Comparison of ENCODE assay signal across 1 cellular context in the genomic region with DNA sequence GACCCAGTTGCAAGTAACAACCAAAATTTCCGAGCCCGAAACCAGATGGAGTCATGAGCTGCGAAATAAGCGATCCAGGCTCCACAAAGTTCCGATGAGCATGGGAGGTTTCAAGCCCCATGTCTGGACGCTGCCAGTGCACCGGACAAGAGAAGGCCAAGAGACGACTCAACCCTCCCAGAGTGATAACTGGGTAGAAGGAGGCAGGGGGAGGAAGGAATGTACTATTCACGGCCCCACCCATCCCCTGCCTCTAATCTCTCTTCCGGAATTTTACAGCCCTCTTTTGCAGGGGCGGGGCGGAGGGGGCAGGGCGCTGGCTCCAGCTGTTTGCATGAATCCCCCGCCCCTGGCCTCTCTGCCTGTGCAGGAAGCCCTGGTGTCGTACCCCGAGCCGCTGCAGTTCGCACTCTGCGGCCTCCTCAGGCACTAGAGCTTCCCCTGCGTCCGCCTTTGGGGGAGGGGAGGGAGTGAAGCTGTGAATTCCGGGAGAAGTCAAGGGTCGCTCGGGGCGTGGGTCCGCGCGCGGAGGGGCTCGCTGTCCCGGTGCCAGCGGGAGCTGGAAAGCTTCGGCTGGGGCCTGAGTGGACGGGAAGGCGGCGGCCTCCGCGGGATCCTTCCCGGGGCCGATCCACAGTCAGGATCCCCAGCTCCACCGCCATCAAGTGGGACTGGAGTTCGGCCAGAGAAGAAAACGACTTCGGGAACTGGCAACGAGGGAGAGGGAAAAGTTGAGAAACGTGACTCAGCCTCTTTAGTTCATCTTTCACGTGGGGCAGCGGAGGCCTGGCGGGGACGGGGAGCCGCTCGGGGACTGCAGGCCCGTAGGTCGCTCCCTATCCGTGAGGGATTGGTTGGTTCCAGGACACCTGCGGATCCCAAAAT.
TF ChIP-seq lines count a peak whose summit lies in the region.

No MANE protein-coding gene starts in this region.

TF ChIP-seq in HEK293, 187 proteins besides CTCF, POLR2A, EP300 and RAD21 (continued from another document and continues in another):
- TF ChIP-seq, protein P1, sequence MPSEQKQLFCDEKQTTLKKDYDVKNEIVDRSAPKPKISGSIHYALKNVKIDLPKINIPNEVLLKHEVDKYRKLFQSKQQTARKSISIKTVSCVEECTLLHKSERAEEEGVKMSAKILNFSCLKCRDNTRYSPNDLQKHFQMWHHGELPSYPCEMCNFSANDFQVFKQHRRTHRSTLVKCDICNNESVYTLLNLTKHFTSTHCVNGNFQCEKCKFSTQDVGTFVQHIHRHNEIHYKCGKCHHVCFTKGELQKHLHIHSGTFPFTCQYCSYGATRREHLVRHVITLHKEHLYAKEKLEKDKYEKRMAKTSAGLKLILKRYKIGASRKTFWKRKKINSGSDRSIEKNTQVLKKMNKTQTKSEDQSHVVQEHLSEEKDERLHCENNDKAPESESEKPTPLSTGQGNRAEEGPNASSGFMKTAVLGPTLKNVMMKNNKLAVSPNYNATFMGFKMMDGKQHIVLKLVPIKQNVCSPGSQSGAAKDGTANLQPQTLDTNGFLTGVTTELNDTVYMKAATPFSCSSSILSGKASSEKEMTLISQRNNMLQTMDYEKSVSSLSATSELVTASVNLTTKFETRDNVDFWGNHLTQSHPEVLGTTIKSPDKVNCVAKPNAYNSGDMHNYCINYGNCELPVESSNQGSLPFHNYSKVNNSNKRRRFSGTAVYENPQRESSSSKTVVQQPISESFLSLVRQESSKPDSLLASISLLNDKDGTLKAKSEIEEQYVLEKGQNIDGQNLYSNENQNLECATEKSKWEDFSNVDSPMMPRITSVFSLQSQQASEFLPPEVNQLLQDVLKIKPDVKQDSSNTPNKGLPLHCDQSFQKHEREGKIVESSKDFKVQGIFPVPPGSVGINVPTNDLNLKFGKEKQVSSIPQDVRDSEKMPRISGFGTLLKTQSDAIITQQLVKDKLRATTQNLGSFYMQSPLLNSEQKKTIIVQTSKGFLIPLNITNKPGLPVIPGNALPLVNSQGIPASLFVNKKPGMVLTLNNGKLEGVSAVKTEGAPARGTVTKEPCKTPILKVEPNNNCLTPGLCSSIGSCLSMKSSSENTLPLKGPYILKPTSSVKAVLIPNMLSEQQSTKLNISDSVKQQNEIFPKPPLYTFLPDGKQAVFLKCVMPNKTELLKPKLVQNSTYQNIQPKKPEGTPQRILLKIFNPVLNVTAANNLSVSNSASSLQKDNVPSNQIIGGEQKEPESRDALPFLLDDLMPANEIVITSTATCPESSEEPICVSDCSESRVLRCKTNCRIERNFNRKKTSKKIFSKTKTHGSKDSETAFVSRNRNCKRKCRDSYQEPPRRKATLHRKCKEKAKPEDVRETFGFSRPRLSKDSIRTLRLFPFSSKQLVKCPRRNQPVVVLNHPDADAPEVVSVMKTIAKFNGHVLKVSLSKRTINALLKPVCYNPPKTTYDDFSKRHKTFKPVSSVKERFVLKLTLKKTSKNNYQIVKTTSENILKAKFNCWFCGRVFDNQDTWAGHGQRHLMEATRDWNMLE (tag by site-specific recombination; conservative IDR thresholded peaks at IDR 0.05; ENCODE audit: low read depth), result no peak
- TF ChIP-seq, protein P2, sequence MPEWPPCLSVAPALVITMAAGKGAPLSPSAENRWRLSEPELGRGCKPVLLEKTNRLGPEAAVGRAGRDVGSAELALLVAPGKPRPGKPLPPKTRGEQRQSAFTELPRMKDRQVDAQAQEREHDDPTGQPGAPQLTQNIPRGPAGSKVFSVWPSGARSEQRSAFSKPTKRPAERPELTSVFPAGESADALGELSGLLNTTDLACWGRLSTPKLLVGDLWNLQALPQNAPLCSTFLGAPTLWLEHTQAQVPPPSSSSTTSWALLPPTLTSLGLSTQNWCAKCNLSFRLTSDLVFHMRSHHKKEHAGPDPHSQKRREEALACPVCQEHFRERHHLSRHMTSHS (tag by site-specific recombination; IDR thresholded peaks at IDR 0.05), result no peak
- TF ChIP-seq ZNF311 (tag by site-specific recombination; IDR thresholded peaks at IDR 0.05; ENCODE audit: borderline replicate concordance) (no peak), RBAK (tag by site-specific recombination; IDR thresholded peaks at IDR 0.05) (no peak), ZNF626 (tag by site-specific recombination; IDR thresholded peaks at IDR 0.05) (no peak), ZNF791 (tag by site-specific recombination; IDR thresholded peaks at IDR 0.05) (no peak), GLIS1 (tag by site-specific recombination; IDR thresholded peaks at IDR 0.05) (peak; percentile 76), ZNF292 (tag by site-specific recombination; IDR thresholded peaks at IDR 0.05; ENCODE audit: borderline replicate concordance, low read depth) (no peak), ZSCAN16 (tag by site-specific recombination; IDR thresholded peaks at IDR 0.05) (no peak), ZNF610 (tag by site-specific recombination; IDR thresholded peaks at IDR 0.05; ENCODE audit: borderline replicate concordance) (no peak; the same call in 1 of the 2 replicates), OVOL3 (tag by site-specific recombination; IDR thresholded peaks at IDR 0.05) (no peak), ZNF214 (tag by site-specific recombination; IDR thresholded peaks at IDR 0.05; ENCODE audit: borderline replicate concordance) (no peak), ZNF501 (tag by site-specific recombination; IDR thresholded peaks at IDR 0.05) (peak; percentile 97), ZBTB7A (tag by site-specific recombination; IDR thresholded peaks at IDR 0.05; ENCODE audit: low read depth) (0 out of 2 replicates have a peak, but pooled peaks have one; percentile 45), ZNF37A (tag by site-specific recombination; IDR thresholded peaks at IDR 0.05) (no peak), TCF7L2 (IDR thresholded peaks at IDR 0.05; ENCODE audit: borderline replicate concordance, low read depth, low read length) (no peak), ZSCAN23 (tag by site-specific recombination; IDR thresholded peaks at IDR 0.05) (peak; percentile 81), ZFHX2 (tag by site-specific recombination; conservative IDR thresholded peaks at IDR 0.05) (peak; percentile 86), ZNF23 (tag by site-specific recombination; IDR thresholded peaks at IDR 0.05; ENCODE audit: borderline replicate concordance) (no peak), ZNF114 (tag by site-specific recombination; IDR thresholded peaks at IDR 0.05) (no peak), REPIN1 (tag by site-specific recombination; IDR thresholded peaks at IDR 0.05; ENCODE audit: low read depth) (no peak), KLF10 (tag by site-specific recombination; IDR thresholded peaks at IDR 0.05) (peak; percentile 98), ZNF223 (tag by site-specific recombination; IDR thresholded peaks at IDR 0.05) (no peak), SCRT1 (tag by site-specific recombination; IDR thresholded peaks at IDR 0.05; ENCODE audit: borderline replicate concordance) (no peak), ZFP37 (tag by site-specific recombination; IDR thresholded peaks at IDR 0.05) (peak; percentile 81; the same call in 1 of the 2 replicates), SCRT2 (tag by site-specific recombination; IDR thresholded peaks at IDR 0.05) (peak; percentile 71; the same call in 1 of the 2 replicates), ZNF792 (tag by site-specific recombination; IDR thresholded peaks at IDR 0.05) (0 out of 2 replicates have a peak, but pooled peaks have one; percentile 28), ZSCAN30 (tag by site-specific recombination; IDR thresholded peaks at IDR 0.05) (peak; percentile 90), ZNF561 (tag by site-specific recombination; IDR thresholded peaks at IDR 0.05; ENCODE audit: borderline replicate concordance) (peak; percentile 68; the same call in 1 of the 2 replicates)
- TF ChIP-seq, protein P3, sequence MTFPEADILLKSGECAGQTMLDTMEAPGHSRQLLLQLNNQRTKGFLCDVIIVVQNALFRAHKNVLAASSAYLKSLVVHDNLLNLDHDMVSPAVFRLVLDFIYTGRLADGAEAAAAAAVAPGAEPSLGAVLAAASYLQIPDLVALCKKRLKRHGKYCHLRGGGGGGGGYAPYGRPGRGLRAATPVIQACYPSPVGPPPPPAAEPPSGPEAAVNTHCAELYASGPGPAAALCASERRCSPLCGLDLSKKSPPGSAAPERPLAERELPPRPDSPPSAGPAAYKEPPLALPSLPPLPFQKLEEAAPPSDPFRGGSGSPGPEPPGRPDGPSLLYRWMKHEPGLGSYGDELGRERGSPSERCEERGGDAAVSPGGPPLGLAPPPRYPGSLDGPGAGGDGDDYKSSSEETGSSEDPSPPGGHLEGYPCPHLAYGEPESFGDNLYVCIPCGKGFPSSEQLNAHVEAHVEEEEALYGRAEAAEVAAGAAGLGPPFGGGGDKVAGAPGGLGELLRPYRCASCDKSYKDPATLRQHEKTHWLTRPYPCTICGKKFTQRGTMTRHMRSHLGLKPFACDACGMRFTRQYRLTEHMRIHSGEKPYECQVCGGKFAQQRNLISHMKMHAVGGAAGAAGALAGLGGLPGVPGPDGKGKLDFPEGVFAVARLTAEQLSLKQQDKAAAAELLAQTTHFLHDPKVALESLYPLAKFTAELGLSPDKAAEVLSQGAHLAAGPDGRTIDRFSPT (tag by site-specific recombination; IDR thresholded peaks at IDR 0.05), result 0 out of 2 replicates have a peak, but pooled peaks have one; percentile 54
- TF ChIP-seq, protein P4, sequence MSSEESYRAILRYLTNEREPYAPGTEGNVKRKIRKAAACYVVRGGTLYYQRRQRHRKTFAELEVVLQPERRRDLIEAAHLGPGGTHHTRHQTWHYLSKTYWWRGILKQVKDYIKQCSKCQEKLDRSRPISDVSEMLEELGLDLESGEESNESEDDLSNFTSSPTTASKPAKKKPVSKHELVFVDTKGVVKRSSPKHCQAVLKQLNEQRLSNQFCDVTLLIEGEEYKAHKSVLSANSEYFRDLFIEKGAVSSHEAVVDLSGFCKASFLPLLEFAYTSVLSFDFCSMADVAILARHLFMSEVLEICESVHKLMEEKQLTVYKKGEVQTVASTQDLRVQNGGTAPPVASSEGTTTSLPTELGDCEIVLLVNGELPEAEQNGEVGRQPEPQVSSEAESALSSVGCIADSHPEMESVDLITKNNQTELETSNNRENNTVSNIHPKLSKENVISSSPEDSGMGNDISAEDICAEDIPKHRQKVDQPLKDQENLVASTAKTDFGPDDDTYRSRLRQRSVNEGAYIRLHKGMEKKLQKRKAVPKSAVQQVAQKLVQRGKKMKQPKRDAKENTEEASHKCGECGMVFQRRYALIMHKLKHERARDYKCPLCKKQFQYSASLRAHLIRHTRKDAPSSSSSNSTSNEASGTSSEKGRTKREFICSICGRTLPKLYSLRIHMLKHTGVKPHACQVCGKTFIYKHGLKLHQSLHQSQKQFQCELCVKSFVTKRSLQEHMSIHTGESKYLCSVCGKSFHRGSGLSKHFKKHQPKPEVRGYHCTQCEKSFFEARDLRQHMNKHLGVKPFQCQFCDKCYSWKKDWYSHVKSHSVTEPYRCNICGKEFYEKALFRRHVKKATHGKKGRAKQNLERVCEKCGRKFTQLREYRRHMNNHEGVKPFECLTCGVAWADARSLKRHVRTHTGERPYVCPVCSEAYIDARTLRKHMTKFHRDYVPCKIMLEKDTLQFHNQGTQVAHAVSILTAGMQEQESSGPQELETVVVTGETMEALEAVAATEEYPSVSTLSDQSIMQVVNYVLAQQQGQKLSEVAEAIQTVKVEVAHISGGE (tag by site-specific recombination; conservative IDR thresholded peaks at IDR 0.05; ENCODE audit: low read depth), result no peak; the same call in 1 of the 2 replicates
- TF ChIP-seq, protein P5, sequence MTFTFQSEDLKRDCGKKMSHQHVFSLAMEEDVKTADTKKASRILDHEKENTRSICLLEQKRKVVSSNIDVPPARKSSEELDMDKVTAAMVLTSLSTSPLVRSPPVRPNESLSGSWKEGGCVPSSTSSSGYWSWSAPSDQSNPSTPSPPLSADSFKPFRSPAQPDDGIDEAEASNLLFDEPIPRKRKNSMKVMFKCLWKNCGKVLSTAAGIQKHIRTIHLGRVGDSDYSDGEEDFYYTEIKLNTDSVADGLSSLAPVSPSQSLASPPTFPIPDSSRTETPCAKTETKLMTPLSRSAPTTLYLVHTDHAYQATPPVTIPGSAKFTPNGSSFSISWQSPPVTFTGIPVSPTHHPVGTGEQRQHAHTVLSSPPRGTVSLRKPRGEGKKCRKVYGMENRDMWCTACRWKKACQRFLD (tag by site-specific recombination; IDR thresholded peaks at IDR 0.05), result no peak
- TF ChIP-seq, protein P6, sequence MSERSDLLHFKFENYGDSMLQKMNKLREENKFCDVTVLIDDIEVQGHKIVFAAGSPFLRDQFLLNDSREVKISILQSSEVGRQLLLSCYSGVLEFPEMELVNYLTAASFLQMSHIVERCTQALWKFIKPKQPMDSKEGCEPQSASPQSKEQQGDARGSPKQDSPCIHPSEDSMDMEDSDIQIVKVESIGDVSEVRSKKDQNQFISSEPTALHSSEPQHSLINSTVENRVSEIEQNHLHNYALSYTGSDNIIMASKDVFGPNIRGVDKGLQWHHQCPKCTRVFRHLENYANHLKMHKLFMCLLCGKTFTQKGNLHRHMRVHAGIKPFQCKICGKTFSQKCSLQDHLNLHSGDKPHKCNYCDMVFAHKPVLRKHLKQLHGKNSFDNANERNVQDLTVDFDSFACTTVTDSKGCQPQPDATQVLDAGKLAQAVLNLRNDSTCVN (tag by site-specific recombination; optimal IDR thresholded peaks at IDR 0.05), result peak; percentile 67
- TF ChIP-seq, protein P7, sequence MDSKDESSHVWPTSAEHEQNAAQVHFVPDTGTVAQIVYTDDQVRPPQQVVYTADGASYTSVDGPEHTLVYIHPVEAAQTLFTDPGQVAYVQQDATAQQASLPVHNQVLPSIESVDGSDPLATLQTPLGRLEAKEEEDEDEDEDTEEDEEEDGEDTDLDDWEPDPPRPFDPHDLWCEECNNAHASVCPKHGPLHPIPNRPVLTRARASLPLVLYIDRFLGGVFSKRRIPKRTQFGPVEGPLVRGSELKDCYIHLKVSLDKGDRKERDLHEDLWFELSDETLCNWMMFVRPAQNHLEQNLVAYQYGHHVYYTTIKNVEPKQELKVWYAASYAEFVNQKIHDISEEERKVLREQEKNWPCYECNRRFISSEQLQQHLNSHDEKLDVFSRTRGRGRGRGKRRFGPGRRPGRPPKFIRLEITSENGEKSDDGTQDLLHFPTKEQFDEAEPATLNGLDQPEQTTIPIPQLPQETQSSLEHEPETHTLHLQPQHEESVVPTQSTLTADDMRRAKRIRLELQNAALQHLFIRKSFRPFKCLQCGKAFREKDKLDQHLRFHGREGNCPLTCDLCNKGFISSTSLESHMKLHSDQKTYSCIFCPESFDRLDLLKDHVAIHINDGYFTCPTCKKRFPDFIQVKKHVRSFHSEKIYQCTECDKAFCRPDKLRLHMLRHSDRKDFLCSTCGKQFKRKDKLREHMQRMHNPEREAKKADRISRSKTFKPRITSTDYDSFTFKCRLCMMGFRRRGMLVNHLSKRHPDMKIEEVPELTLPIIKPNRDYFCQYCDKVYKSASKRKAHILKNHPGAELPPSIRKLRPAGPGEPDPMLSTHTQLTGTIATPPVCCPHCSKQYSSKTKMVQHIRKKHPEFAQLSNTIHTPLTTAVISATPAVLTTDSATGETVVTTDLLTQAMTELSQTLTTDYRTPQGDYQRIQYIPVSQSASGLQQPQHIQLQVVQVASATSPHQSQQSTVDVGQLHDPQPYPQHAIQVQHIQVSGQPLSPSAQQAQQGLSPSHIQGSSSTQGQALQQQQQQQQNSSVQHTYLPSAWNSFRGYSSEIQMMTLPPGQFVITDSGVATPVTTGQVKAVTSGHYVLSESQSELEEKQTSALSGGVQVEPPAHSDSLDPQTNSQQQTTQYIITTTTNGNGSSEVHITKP (tag by site-specific recombination; IDR thresholded peaks at IDR 0.05), result peak; percentile 96
